Comparison of ENCODE assay signal across 23 cellular contexts in genomic region chr2:241728627-241729026, GRCh38. TPM values are rescaled to one million over a fixed set of nuclear protein-coding genes. Genes with fewer than 3 reads are reported as not detected.
A peak's percentile ranks its signal among the peaks of the same experiment; 100 is the strongest.
DNase-seq lines count a peak whose midpoint lies in the region; ATAC-seq and TF ChIP-seq lines count a peak whose summit lies in the region.
"Had no signal": no experiment of that assay in that cellular context is flagged by ENCODE, and none has a peak within 500 bp of the region (broad histone marks: within the 10 kb centered on the region; RNA-seq: fewer than 3 reads in every experiment).

No MANE protein-coding gene starts in this region.

- H3K27me3 ChIP-seq in lower lobe of right lung (ENCODE audit: low read depth) = no peaks in the 10 kb centered on the region
- H3K27me3 ChIP-seq in skeletal muscle tissue (ENCODE audit: control insufficient read depth in 3 of 3, insufficient read depth in 3 of 3, low read length in 3 of 3) = no peaks in the 10 kb centered on the region

- H3K27ac ChIP-seq in KOPT-K1 (ENCODE audit: low read depth, low read length, poor library complexity, severe bottlenecking) (peak overlapping the region; percentile 40), lower lobe of right lung (no peak overlapping the region), skeletal muscle tissue (ENCODE audit: low read depth, low read length) (peak overlapping the region; percentile 93)
- H3K27ac ChIP-seq: skin epidermis had no signal

- H3K4me3 ChIP-seq in fibroblast of mammary gland (ENCODE audit: control insufficient read depth, low read depth, low read length) (no peak overlapping the region), lower lobe of right lung (no peak overlapping the region), skeletal muscle tissue (ENCODE audit: low read length in 3 of 3) (peak overlapping the region; percentile 47 to 61 (median 56))
- H3K4me3 ChIP-seq: GM23338, skin epidermis had no signal

- H3K4me1 ChIP-seq in lower lobe of right lung (peaks cover 3% of the 10 kb centered on the region), skeletal muscle tissue (ENCODE audit: control insufficient read depth in 3 of 3, insufficient read depth in 3 of 3, low read length in 3 of 3) (peaks cover 13% of the 10 kb centered on the region in 3 donors)

- peaks cover 35% of the 10 kb centered on the region for H3K36me3 ChIP-seq in KOPT-K1 (ENCODE audit: insufficient read depth, low read length)
- H3K36me3 ChIP-seq in lower lobe of right lung = peaks cover 18% of the 10 kb centered on the region
- H3K36me3 ChIP-seq in skeletal muscle tissue (ENCODE audit: control insufficient read depth in 3 of 3, insufficient read depth in 3 of 3, low read length in 3 of 3) = peaks cover 3 to 11% (median 8%) of the 10 kb centered on the region in 3 donors

- TF ChIP-seq CTCF in fibroblast of mammary gland (conservative IDR thresholded peaks at IDR 0.05; ENCODE audit: control insufficient read depth, insufficient read depth, low read depth, low read length) = no peak
- TF ChIP-seq CTCF in lower lobe of right lung (IDR thresholded peaks at IDR 0.05) = no peak
- TF ChIP-seq CTCF in type B pancreatic cell (conservative IDR thresholded peaks at IDR 0.05) = no peak

- no peaks in the 10 kb centered on the region for H3K4me1 Mint-ChIP-seq in type B pancreatic cell (ENCODE audit: unreplicated experiment)
- peaks cover 29% of the 10 kb centered on the region for H3K4me1 Mint-ChIP-seq in activated CD8-positive, alpha-beta memory T cell treated with anti-CD3 and anti-CD28 coated beads, Interleukin-2, amount 10 ng/mL, durations not matched to agents 7 days and 5 days
- H3K4me1 Mint-ChIP-seq: GM23338 had no signal

- DNase-seq in fibroblast of mammary gland (ENCODE audit: low read depth) (peak; percentile 32), lower lobe of right lung (peak; percentile 41), type B pancreatic cell (ENCODE audit: extremely low spot score, unreplicated experiment) (no peak), NK-92 (lab: John Stamatoyannopoulos, UW; ENCODE audit: unreplicated experiment) (no peak), DMS 273 treated with DMSO at 0.1 percent for 48 hours (lab: John Stamatoyannopoulos, UW) (no peak)
- no peak for DNase-seq in activated CD8-positive, alpha-beta memory T cell treated with anti-CD3 and anti-CD28 coated beads, Interleukin-2, amount 10 ng/mL, durations not matched to agents 7 days and 5 days
- DNase-seq: activated T-cell treated with anti-CD3 and anti-CD28 coated beads for 4 hours, AML-193, DMS153, natural killer cell, NCI-H2029, NCI-H69 had no signal

- intact Hi-C loops in lower lobe of right lung (cut with DNase I) = no loop called here

- CTCF ChIA-PET in activated CD8-positive, alpha-beta memory T cell treated with anti-CD3 and anti-CD28 coated beads, Interleukin-2, amount 10 ng/mL, durations not matched to agents 7 days and 5 days (lab: Charles Lee) = no interaction called here

- H3K27ac Mint-ChIP-seq in type B pancreatic cell = no peak overlapping the region
- no peak overlapping the region for H3K27ac Mint-ChIP-seq in activated CD8-positive, alpha-beta memory T cell treated with anti-CD3 and anti-CD28 coated beads, Interleukin-2, amount 10 ng/mL, durations not matched to agents 7 days and 5 days
- H3K27ac Mint-ChIP-seq: activated naive CD8-positive, alpha-beta T cell; GM23338; natural killer cell; stimulated activated memory B cell treated with anti-CD40 and anti-IgM and Interleukin-4, amounts not matched to agents 10 μg/mL and 1 μg/mL and 100 μg/mL, for 72 hours had no signal

- ATAC-seq in lower lobe of right lung = no peak
- ATAC-seq in activated CD8-positive, alpha-beta memory T cell treated with anti-CD3 and anti-CD28 coated beads, Interleukin-2, amount 10 ng/mL, durations not matched to agents 7 days and 5 days = no peak
- ATAC-seq: GM23338; natural killer cell; stimulated activated memory B cell treated with anti-CD40 and anti-IgM and Interleukin-4, amounts not matched to agents 10 μg/mL and 1 μg/mL and 100 μg/mL, for 72 hours had no signal

- H3K4me3 Mint-ChIP-seq in type B pancreatic cell = no peak overlapping the region
- H3K4me3 Mint-ChIP-seq in activated CD8-positive, alpha-beta memory T cell treated with anti-CD3 and anti-CD28 coated beads, Interleukin-2, amount 10 ng/mL, durations not matched to agents 7 days and 5 days = no peak overlapping the region
- H3K4me3 Mint-ChIP-seq: activated naive CD8-positive, alpha-beta T cell; GM23338; natural killer cell; stimulated activated memory B cell treated with anti-CD40 and anti-IgM and Interleukin-4, amounts not matched to agents 10 μg/mL and 1 μg/mL and 100 μg/mL, for 72 hours had no signal

- H3K36me3 Mint-ChIP-seq in type B pancreatic cell = peaks cover 5% of the 10 kb centered on the region
- peaks cover 10% of the 10 kb centered on the region for H3K36me3 Mint-ChIP-seq in activated CD8-positive, alpha-beta memory T cell treated with anti-CD3 and anti-CD28 coated beads, Interleukin-2, amount 10 ng/mL, durations not matched to agents 7 days and 5 days
- H3K36me3 Mint-ChIP-seq: natural killer cell had no signal

- H3K9ac ChIP-seq in skeletal muscle tissue (ENCODE audit: low read depth in 1 of 3, low read length in 3 of 3) = peak overlapping the region; percentile 81 to 88 (median 85)

- no peaks in the 10 kb centered on the region for H3K27me3 Mint-ChIP-seq in type B pancreatic cell
- H3K27me3 Mint-ChIP-seq in activated CD8-positive, alpha-beta memory T cell treated with anti-CD3 and anti-CD28 coated beads, Interleukin-2, amount 10 ng/mL, durations not matched to agents 7 days and 5 days = no peaks in the 10 kb centered on the region
- H3K27me3 Mint-ChIP-seq: activated naive CD8-positive, alpha-beta T cell; stimulated activated memory B cell treated with anti-CD40 and anti-IgM and Interleukin-4, amounts not matched to agents 10 μg/mL and 1 μg/mL and 100 μg/mL, for 72 hours had no signal

- H3K9me3 ChIP-seq in KOPT-K1 (ENCODE audit: insufficient read depth, low read length, poor library complexity, severe bottlenecking) (no peaks in the 10 kb centered on the region), lower lobe of right lung (no peaks in the 10 kb centered on the region), skeletal muscle tissue (ENCODE audit: control insufficient read depth in 3 of 3, low read length in 3 of 3) (no peaks in the 10 kb centered on the region)

- H3K9me3 Mint-ChIP-seq in type B pancreatic cell = no peaks in the 10 kb centered on the region
- H3K9me3 Mint-ChIP-seq in activated CD8-positive, alpha-beta memory T cell treated with anti-CD3 and anti-CD28 coated beads, Interleukin-2, amount 10 ng/mL, durations not matched to agents 7 days and 5 days (ENCODE audit: low read depth) = no peaks in the 10 kb centered on the region
- H3K9me3 Mint-ChIP-seq: natural killer cell had no signal

RNA-seq across cellular contexts. Expression of gene D2HGDH, which starts 5.8 kb away (rescaled TPM):
- total RNA-seq in lower lobe of right lung = 29.4 TPM
- 5.7 TPM for total RNA-seq in skeletal muscle tissue
- 17.3 and 36.0 TPM in 2 replicates for total RNA-seq in type B pancreatic cell (ENCODE audit: low replicate concordance)
- total RNA-seq in activated CD8-positive, alpha-beta memory T cell treated with anti-CD3 and anti-CD28 coated beads, Interleukin-2, amount 10 ng/mL, durations not matched to agents 7 days and 5 days = 10 to 100 TPM; 21.6 to 26.2 TPM

RNA-seq across cellular contexts. Expression of gene ING5, which starts 26.8 kb away (rescaled TPM):
- total RNA-seq in lower lobe of right lung (36.5 TPM), skeletal muscle tissue (16.7 TPM), type B pancreatic cell (ENCODE audit: low replicate concordance) (37.6 and 48.8 TPM in 2 replicates)
- 10 to 100 TPM; 26.3 to 28.0 TPM for total RNA-seq in activated CD8-positive, alpha-beta memory T cell treated with anti-CD3 and anti-CD28 coated beads, Interleukin-2, amount 10 ng/mL, durations not matched to agents 7 days and 5 days

RNA-seq across cellular contexts. Expression of gene DTYMK, which starts 42.0 kb away (rescaled TPM):
- total RNA-seq in lower lobe of right lung = 17.3 TPM
- 14.1 TPM for total RNA-seq in skeletal muscle tissue
- 32.7 and 66.7 TPM in 2 replicates for total RNA-seq in type B pancreatic cell (ENCODE audit: low replicate concordance)
- total RNA-seq in activated CD8-positive, alpha-beta memory T cell treated with anti-CD3 and anti-CD28 coated beads, Interleukin-2, amount 10 ng/mL, durations not matched to agents 7 days and 5 days = 10 to 100 TPM; 79.9 to 95.5 TPM

RNA-seq across cellular contexts. Expression of gene GAL3ST2, which starts 48.0 kb away (rescaled TPM):
- not detected for total RNA-seq in lower lobe of right lung
- not detected for total RNA-seq in skeletal muscle tissue
- total RNA-seq in type B pancreatic cell (ENCODE audit: low replicate concordance) = 0.19 and 0.29 TPM in 2 replicates
- total RNA-seq in activated CD8-positive, alpha-beta memory T cell treated with anti-CD3 and anti-CD28 coated beads, Interleukin-2, amount 10 ng/mL, durations not matched to agents 7 days and 5 days = under 1 TPM in 1 of 2 experiments, not detected in 1; 0.20 TPM
- total RNA-seq: glomerular endothelial cell, HT-29, kidney epithelial cell, M059J, urinary bladder had no signal

Comparison
In these comparisons a context has a peak if more than half of its experiments do, and no peak if none do; other contexts are left out.
1. DNase-seq: peak in fibroblast of mammary gland (single experiment) and lower lobe of right lung (single experiment); none in type B pancreatic cell (single experiment), NK-92 (single experiment), DMS 273 treated with DMSO at 0.1 percent for 48 hours (single experiment) and activated CD8-positive, alpha-beta memory T cell treated with anti-CD3 and anti-CD28 coated beads, Interleukin-2, amount 10 ng/mL, durations not matched to agents 7 days and 5 days (single experiment).
2. H3K4me3 ChIP-seq: peak in skeletal muscle tissue (3 of 3); none in fibroblast of mammary gland (single experiment) and lower lobe of right lung (single experiment).